Comparison of ENCODE assay signal across 9 cellular contexts in genomic region chr14:102500190-102500661, GRCh38. TPM values are rescaled to one million over a fixed set of nuclear protein-coding genes. Genes with fewer than 3 reads are reported as not detected.
DNase-seq lines count a peak whose midpoint lies in the region; ATAC-seq and TF ChIP-seq lines count a peak whose summit lies in the region.
"Had no signal": no experiment of that assay in that cellular context is flagged by ENCODE, and none has a peak within 500 bp of the region (broad histone marks: within the 10 kb centered on the region; RNA-seq: fewer than 3 reads in every experiment).

No MANE protein-coding gene starts in this region.

- H3K27ac Mint-ChIP-seq in activated T-helper 17 cell treated with anti-CD3 and anti-CD28 coated beads, Interleukin-2, amount 50 U/mL, for 72 hours = peak overlapping the region; percentile 66

- peak; percentile 42 to 95 (median 84) for TF ChIP-seq EP300 in sigmoid colon (IDR thresholded peaks at IDR 0.05)

- WGBS in sigmoid colon, 2 donors = 77 to 82% methylated on average over 13 of the region's 13 CpGs

- no peaks in the 10 kb centered on the region for H3K36me3 Mint-ChIP-seq in activated T-helper 17 cell treated with anti-CD3 and anti-CD28 coated beads, Interleukin-2, amount 50 U/mL, for 72 hours (ENCODE audit: low read depth)

- no peaks in the 10 kb centered on the region for H3K9me3 Mint-ChIP-seq in activated T-helper 17 cell treated with anti-CD3 and anti-CD28 coated beads, Interleukin-2, amount 50 U/mL, for 72 hours

- no peak for TF ChIP-seq POLR2A in sigmoid colon (IDR thresholded peaks at IDR 0.05)

- H3K27me3 ChIP-seq in foreskin keratinocyte = no peaks in the 10 kb centered on the region
- H3K27me3 ChIP-seq in sigmoid colon = no peaks in the 10 kb centered on the region

- DNase-seq in ELR (ENCODE audit: low read depth) (peak; percentile 69), foreskin keratinocyte (no peak), sigmoid colon (peak; percentile 93), amniotic stem cell (lab: John Stamatoyannopoulos, UW) (no peak), mesenteric fat pad (ENCODE audit: low spot score) (no peak), retina (no peak), KG1 (lab: John Stamatoyannopoulos, UW) (no peak)
- DNase-seq: NCI-H2029 treated with DMSO at 0.1 percent for 48 hours had no signal

- no peaks in the 10 kb centered on the region for H3K4me1 ChIP-seq in foreskin keratinocyte
- H3K4me1 ChIP-seq in sigmoid colon = peaks cover 0 to 21% (median 19%) of the 10 kb centered on the region in 4 donors

- peaks cover 0 to 27% (median 19%) of the 10 kb centered on the region in 4 donors for H3K36me3 ChIP-seq in sigmoid colon

- H3K4me3 ChIP-seq in sigmoid colon = no peak overlapping the region

- peaks cover 11% of the 10 kb centered on the region for H3K4me1 Mint-ChIP-seq in activated T-helper 17 cell treated with anti-CD3 and anti-CD28 coated beads, Interleukin-2, amount 50 U/mL, for 72 hours

- ATAC-seq in activated T-helper 17 cell treated with anti-CD3 and anti-CD28 coated beads, Interleukin-2, amount 50 U/mL, for 72 hours (replicated peaks) = peak; percentile 68
- peak; percentile 18 for ATAC-seq in foreskin keratinocyte

- no peaks in the 10 kb centered on the region for H3K27me3 Mint-ChIP-seq in activated T-helper 17 cell treated with anti-CD3 and anti-CD28 coated beads, Interleukin-2, amount 50 U/mL, for 72 hours

- no peak for TF ChIP-seq CTCF in foreskin keratinocyte (conservative IDR thresholded peaks at IDR 0.05)
- TF ChIP-seq CTCF in sigmoid colon (IDR thresholded peaks at IDR 0.05) = no peak

- no peaks in the 10 kb centered on the region for H3K9me3 ChIP-seq in sigmoid colon

- H3K27ac ChIP-seq in foreskin keratinocyte (no peak overlapping the region), sigmoid colon (peak overlapping the region; percentile 75 to 85 (median 80))

- no peak overlapping the region for H3K4me3 Mint-ChIP-seq in activated T-helper 17 cell treated with anti-CD3 and anti-CD28 coated beads, Interleukin-2, amount 50 U/mL, for 72 hours

- intact Hi-C loops in sigmoid colon (cut with DNase I) = no loop called here

RNA-seq across cellular contexts. Expression of gene ANKRD9, which starts 9.3 kb away (rescaled TPM):
- 1 to 10 TPM; 6.0 to 6.9 TPM for total RNA-seq in activated T-helper 17 cell treated with anti-CD3 and anti-CD28 coated beads, Interleukin-2, amount 50 U/mL, for 72 hours
- total RNA-seq in foreskin keratinocyte (6.7 and 7.8 TPM in 2 replicates), sigmoid colon (10 to 100 TPM; 16.1 to 36.0 (median 23.4) TPM), mesenteric fat pad (26.0 TPM)
- polyA plus RNA-seq in foreskin keratinocyte (9.3 and 9.5 TPM in 2 replicates), sigmoid colon (10 to 100 TPM in 2 of 3 donors, 1 to 10 TPM in 1; 9.6 to 28.7 (median 16.4) TPM)

Comparison
In these comparisons a context has a peak if more than half of its experiments do, and no peak if none do; other contexts are left out.
1. DNase-seq: peak in ELR (single experiment) and sigmoid colon (single experiment); none in foreskin keratinocyte (0 of 2), amniotic stem cell (single experiment), mesenteric fat pad (single experiment), retina (single experiment) and KG1 (single experiment).